In genomic region chr1:234811824-234812223, GRCh38 we compare ENCODE assay signal across 8 cellular contexts.
DNase-seq lines count a peak whose midpoint lies in the region; ATAC-seq and TF ChIP-seq lines count a peak whose summit lies in the region.
"Not testable (repeated sequence)": the region's sequence is repeated elsewhere in the genome, so short reads cannot be mapped to it uniquely, and the experiment has no call there.

No MANE protein-coding gene starts in this region.

- CTCF ChIA-PET in AG04450 (lab: Charles Lee), result not testable (repeated sequence)

- not testable (repeated sequence) for H3K36me3 ChIP-seq in adrenal gland (replicated peaks in 1 of 2); lung (ENCODE audit: control insufficient read depth in 2 of 2, insufficient read depth in 2 of 2, low read length in 2 of 2); sigmoid colon

- not testable (repeated sequence) for H3K4me1 ChIP-seq in adrenal gland (replicated peaks in 1 of 2); lung (ENCODE audit: control insufficient read depth in 2 of 2, insufficient read depth in 2 of 2, low read length in 2 of 2); sigmoid colon

- H3K27ac ChIP-seq in AG04450 (ENCODE audit: low read depth, low read length); adrenal gland; lung (ENCODE audit: low read depth in 1 of 2, low read length in 1 of 2): not testable (repeated sequence)
- peak overlapping the region; percentile 47 to 77 (median 54) for H3K27ac ChIP-seq in sigmoid colon

- intact Hi-C loops in adrenal gland (cut with DNase I); sigmoid colon (cut with DNase I): not testable (repeated sequence)

- not testable (repeated sequence) for H3K9me3 ChIP-seq in AG04450 (ENCODE audit: control insufficient read depth, insufficient read depth, low read length); adrenal gland (replicated peaks in 1 of 3); lung (ENCODE audit: control insufficient read depth in 2 of 2, insufficient read depth in 1 of 2, low read length in 1 of 2); sigmoid colon

- WGBS in adrenal gland, 4 donors, result 38 to 83% (median 70%) methylated on average over 1 to 6 of the region's 6 CpGs
- WGBS in lung, 2 donors, result 78 to 85% methylated on average over 6 of the region's 6 CpGs
- WGBS in sigmoid colon, 2 donors, result 89 to 91% methylated on average over 6 of the region's 6 CpGs

- peak in 1 of 4 donors; percentile 48 for TF ChIP-seq EP300 in sigmoid colon (IDR thresholded peaks at IDR 0.05)

- TF ChIP-seq POLR2A in adrenal gland (IDR thresholded peaks at IDR 0.05); sigmoid colon (IDR thresholded peaks at IDR 0.05): not testable (repeated sequence)

- peak; percentile 77 for DNase-seq in AG04450 (ENCODE audit: low read depth, low spot score)
- DNase-seq in H4 (ENCODE audit: low spot score), result peak; percentile 70
- peak; percentile 25 to 87 for DNase-seq in NCI-H446 (lab: John Stamatoyannopoulos, UW)
- DNase-seq in adrenal gland, result peak in 4 of 7 donors; percentile 26 to 38 (median 36)
- peak; percentile 70 for DNase-seq in dermis blood vessel endothelial cell
- DNase-seq in fibroblast of villous mesenchyme (ENCODE audit: low read depth), result peak; percentile 71
- peak; percentile 41 for DNase-seq in lung (ENCODE audit: low spot score)
- DNase-seq in sigmoid colon, result not testable (repeated sequence)

- peak; percentile 63 for ATAC-seq in lung (ENCODE audit: insufficient read depth, low FRiP score)

- not testable (repeated sequence) for H3K27me3 ChIP-seq in AG04450 (ENCODE audit: control insufficient read depth, insufficient read depth, low read length); adrenal gland; lung (ENCODE audit: control insufficient read depth, insufficient read depth); sigmoid colon

- POLR2A ChIA-PET in AG04450 (lab: Yijun Ruan, JAX), result not testable (repeated sequence)

- H3K4me3 ChIP-seq in AG04450 (ENCODE audit: low read depth, low read length); adrenal gland; fibroblast of villous mesenchyme (ENCODE audit: low read depth, low read length); lung; sigmoid colon: not testable (repeated sequence)

- TF ChIP-seq CTCF in AG04450 (IDR thresholded peaks at IDR 0.05; ENCODE audit: low read depth, low read length); adrenal gland (IDR thresholded peaks at IDR 0.05); fibroblast of villous mesenchyme (IDR thresholded peaks at IDR 0.05; ENCODE audit: insufficient read depth, low read depth, low read length); lung (IDR thresholded peaks at IDR 0.05; ENCODE audit: control extremely low read depth, extremely low read depth); sigmoid colon (IDR thresholded peaks at IDR 0.05): not testable (repeated sequence)
